15 cellular contexts compared by ENCODE assay signal in the genomic region with DNA sequence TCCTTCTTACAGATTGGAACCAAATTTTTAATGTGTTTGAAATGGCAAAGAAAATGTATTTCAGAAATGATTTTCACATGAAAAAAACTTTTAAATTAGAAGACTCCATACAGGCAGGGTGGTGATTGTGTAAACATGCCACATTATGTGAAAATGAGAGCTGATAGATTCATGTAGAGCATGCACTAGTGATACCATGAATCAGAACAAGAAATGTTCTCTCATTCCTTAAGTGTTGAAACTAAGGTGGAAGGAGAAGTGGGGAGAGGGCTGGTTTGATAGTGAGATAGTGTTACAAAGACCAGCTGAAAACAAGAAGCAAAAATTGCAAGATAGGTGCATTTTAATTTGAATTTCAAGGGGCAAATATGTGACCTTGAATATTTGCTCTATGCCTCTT.
A peak's percentile ranks its signal among the peaks of the same experiment; 100 is the strongest.
DNase-seq lines count a peak whose midpoint lies in the region; ATAC-seq lines count a peak whose summit lies in the region.
"Had no signal": no experiment of that assay in that cellular context is flagged by ENCODE, and none has a peak within 500 bp of the region (broad histone marks: within the 10 kb centered on the region; RNA-seq: fewer than 3 reads in every experiment).

No MANE protein-coding gene starts in this region.

- peak; percentile 68 for ATAC-seq in GM18867 (IDR thresholded peaks at IDR 0.05; ENCODE audit: unreplicated experiment)
- peak; percentile 46 for ATAC-seq in GM21447 (IDR thresholded peaks at IDR 0.05; ENCODE audit: unreplicated experiment)
- peak; percentile 52 for ATAC-seq in HG03045 (IDR thresholded peaks at IDR 0.05; ENCODE audit: unreplicated experiment)
- no peak for ATAC-seq in GM19324 (IDR thresholded peaks at IDR 0.05; ENCODE audit: low FRiP score, unreplicated experiment)
- ATAC-seq: SK-N-SH treated with all-trans-retinoic acid at 6 μM for 48 hours had no signal

- H3K27ac Mint-ChIP-seq in activated T-helper 2 cell treated with anti-CD3 and anti-CD28 coated beads, Interferon-gamma antibody, Interleukin-2, Interleukin-4, amounts not matched to agents 10 μg/mL and 5 μg/mL and 100 μg/mL, durations not matched to agents 14 hours and 24 hours and 36 hours: peak overlapping the region; percentile 23
- H3K27ac Mint-ChIP-seq: CD4-positive, alpha-beta memory T cell; H9; stimulated activated naive CD8-positive, alpha-beta T cell treated with anti-CD3 and anti-CD28 coated beads, Interleukin-15, Interleukin-2, amounts not matched to agents 100 ng/mL and 50 ng/mL, for 24 hours had no signal

- H3K4me3 Mint-ChIP-seq in activated T-helper 2 cell treated with anti-CD3 and anti-CD28 coated beads, Interferon-gamma antibody, Interleukin-2, Interleukin-4, amounts not matched to agents 10 μg/mL and 5 μg/mL and 100 μg/mL, durations not matched to agents 14 hours and 24 hours and 36 hours (ENCODE audit: low read depth): no peak overlapping the region
- H3K4me3 Mint-ChIP-seq: CD4-positive, alpha-beta memory T cell; H9; stimulated activated naive CD8-positive, alpha-beta T cell treated with anti-CD3 and anti-CD28 coated beads, Interleukin-15, Interleukin-2, amounts not matched to agents 100 ng/mL and 50 ng/mL, for 24 hours had no signal

- intact Hi-C loops in activated T-helper 2 cell treated with anti-CD3 and anti-CD28 coated beads, Interferon-gamma antibody, Interleukin-2, Interleukin-4, amounts not matched to agents 10 μg/mL and 5 μg/mL and 100 μg/mL, durations not matched to agents 14 hours and 24 hours and 36 hours (cut with micrococcal nuclease): no loop called here

- DNase-seq in activated T-helper 2 cell treated with anti-CD3 and anti-CD28 coated beads, Interferon-gamma antibody, Interleukin-2, Interleukin-4, amounts not matched to agents 10 μg/mL and 5 μg/mL and 100 μg/mL, durations not matched to agents 14 hours and 24 hours and 36 hours (ENCODE audit: low spot score): no peak
- DNase-seq in dedifferentiated amniotic fluid mesenchymal stem cell (ENCODE audit: extremely low spot score) (no peak), NCI-H82 treated with DMSO at 0.1 percent for 48 hours (lab: John Stamatoyannopoulos, UW; ENCODE audit: unreplicated experiment) (no peak)
- DNase-seq: activated CD4-positive, CD25-positive, alpha-beta regulatory T cell treated with anti-CD3 and anti-CD28 coated beads, Interleukin-2, amount 50 U/mL, for 72 hours; CD4-positive, alpha-beta memory T cell; erythroblast; H9; NCI-H187; occipital lobe had no signal

- H3K9me3 Mint-ChIP-seq in activated T-helper 2 cell treated with anti-CD3 and anti-CD28 coated beads, Interferon-gamma antibody, Interleukin-2, Interleukin-4, amounts not matched to agents 10 μg/mL and 5 μg/mL and 100 μg/mL, durations not matched to agents 14 hours and 24 hours and 36 hours: no peaks in the 10 kb centered on the region
- H3K9me3 Mint-ChIP-seq: CD4-positive, alpha-beta memory T cell; stimulated activated naive CD8-positive, alpha-beta T cell treated with anti-CD3 and anti-CD28 coated beads, Interleukin-15, Interleukin-2, amounts not matched to agents 100 ng/mL and 50 ng/mL, for 24 hours had no signal

- H3K27me3 Mint-ChIP-seq in activated T-helper 2 cell treated with anti-CD3 and anti-CD28 coated beads, Interferon-gamma antibody, Interleukin-2, Interleukin-4, amounts not matched to agents 10 μg/mL and 5 μg/mL and 100 μg/mL, durations not matched to agents 14 hours and 24 hours and 36 hours (ENCODE audit: low read depth): peaks cover 7% of the 10 kb centered on the region

- H3K4me1 Mint-ChIP-seq in activated T-helper 2 cell treated with anti-CD3 and anti-CD28 coated beads, Interferon-gamma antibody, Interleukin-2, Interleukin-4, amounts not matched to agents 10 μg/mL and 5 μg/mL and 100 μg/mL, durations not matched to agents 14 hours and 24 hours and 36 hours (ENCODE audit: low read depth): peaks cover 22% of the 10 kb centered on the region

- H3K36me3 Mint-ChIP-seq in activated T-helper 2 cell treated with anti-CD3 and anti-CD28 coated beads, Interferon-gamma antibody, Interleukin-2, Interleukin-4, amounts not matched to agents 10 μg/mL and 5 μg/mL and 100 μg/mL, durations not matched to agents 14 hours and 24 hours and 36 hours (ENCODE audit: low read depth): no peaks in the 10 kb centered on the region
- H3K36me3 Mint-ChIP-seq: CD4-positive, alpha-beta memory T cell had no signal
